In genomic region chr6:106046854-106047200, GRCh38 we compare ENCODE assay signal across 31 cellular contexts.
"Had no signal": no experiment of that assay in that cellular context is flagged by ENCODE, and none has a peak within 500 bp of the region (broad histone marks: within the 10 kb centered on the region; RNA-seq: fewer than 3 reads in every experiment).

No MANE protein-coding gene starts in this region.

- FAIRE-seq: astrocyte, bronchial epithelial cell, endometrium, endothelial cell of umbilical vein had no signal

- H3K27me3 Mint-ChIP-seq: activated CD4-positive, alpha-beta memory T cell treated with anti-CD3 and anti-CD28 coated beads, Interleukin-2, amount 10 ng/mL, durations not matched to agents 7 days and 5 days; activated T-cell treated with anti-CD3 and anti-CD28 coated beads, Interleukin-2, amount 50 U/mL, for 24 hours; central memory CD8-positive, alpha-beta T cell; effector memory CD8-positive, alpha-beta T cell had no signal

- H3K4me1 ChIP-seq: esophagus squamous epithelium, gastroesophageal sphincter had no signal

- H3K9me3 Mint-ChIP-seq: activated CD4-positive, alpha-beta T cell treated with anti-CD3 and anti-CD28 coated beads, Interleukin-2, amount 10 ng/mL, durations not matched to agents 7 days and 5 days; activated naive CD4-positive, alpha-beta T cell treated with anti-CD3 and anti-CD28 coated beads, Interleukin-2, amount 10 ng/mL, durations not matched to agents 7 days and 5 days; activated T-cell treated with anti-CD3 and anti-CD28 coated beads, Interleukin-2, amount 50 U/mL, for 24 hours; activated T-cell treated with anti-CD3 and anti-CD28 coated beads, Interleukin-2, amount 50 U/mL, for 72 hours; central memory CD8-positive, alpha-beta T cell; effector memory CD8-positive, alpha-beta T cell; WTC11 had no signal

- H3K4me1 Mint-ChIP-seq: central memory CD8-positive, alpha-beta T cell had no signal

- H3K36me3 Mint-ChIP-seq: activated naive CD8-positive, alpha-beta T cell; WTC11 had no signal

- H3K27ac Mint-ChIP-seq: activated CD4-positive, alpha-beta memory T cell treated with anti-CD3 and anti-CD28 coated beads, Interleukin-2, amount 10 ng/mL, durations not matched to agents 7 days and 5 days; activated CD4-positive, alpha-beta T cell treated with anti-CD3 and anti-CD28 coated beads, Interleukin-2, amount 10 ng/mL, durations not matched to agents 7 days and 5 days; activated naive CD4-positive, alpha-beta T cell treated with anti-CD3 and anti-CD28 coated beads, Interleukin-2, amount 10 ng/mL, durations not matched to agents 7 days and 5 days; activated naive CD8-positive, alpha-beta T cell; activated T-cell treated with anti-CD3 and anti-CD28 coated beads, Interleukin-2, amount 50 U/mL, for 24 hours; activated T-cell treated with anti-CD3 and anti-CD28 coated beads, Interleukin-2, amount 50 U/mL, for 72 hours; WTC11 had no signal

- H3K9me3 ChIP-seq: esophagus squamous epithelium, gastroesophageal sphincter had no signal

- DNase-seq: activated CD4-positive, alpha-beta memory T cell treated with anti-CD3 and anti-CD28 coated beads, Interleukin-2, amount 10 ng/mL, durations not matched to agents 7 days and 5 days; activated CD4-positive, alpha-beta T cell treated with anti-CD3 and anti-CD28 coated beads for 1 hour; activated CD4-positive, alpha-beta T cell treated with anti-CD3 and anti-CD28 coated beads for 4 hours; activated CD4-positive, alpha-beta T cell treated with anti-CD3 and anti-CD28 coated beads, Interleukin-2, amount 10 ng/mL, durations not matched to agents 7 days and 5 days; activated CD4-positive, alpha-beta T cell treated with anti-CD3 and anti-CD28 coated beads, Interleukin-2, amount 50 U/mL, for 4 hours; activated CD8-positive, alpha-beta memory T cell treated with anti-CD3 and anti-CD28 coated beads, Interleukin-2, amount 50 U/mL, for 48 hours; activated gamma-delta T cell; activated naive CD4-positive, alpha-beta T cell; activated naive CD4-positive, alpha-beta T cell treated with anti-CD3 and anti-CD28 coated beads, Interleukin-2, amount 10 ng/mL, durations not matched to agents 7 days and 5 days; activated T-cell treated with anti-CD3 and anti-CD28 coated beads for 4 hours; activated T-cell treated with anti-CD3 and anti-CD28 coated beads, Interleukin-2, amount 50 U/mL, for 24 hours; activated T-cell treated with anti-CD3 and anti-CD28 coated beads, Interleukin-2, amount 50 U/mL, for 72 hours; amniotic stem cell; anterior cingulate cortex; brain microvascular endothelial cell; dermis blood vessel endothelial cell; effector CD4-positive, alpha-beta T cell; effector memory CD8-positive, alpha-beta T cell; esophagus squamous epithelium; foreskin melanocyte; T-helper 2 cell had no signal

- H3K4me3 ChIP-seq: coronary artery, esophagus squamous epithelium, gastroesophageal sphincter had no signal

- ATAC-seq: activated T-cell treated with anti-CD3 and anti-CD28 coated beads, Interleukin-2, amount 50 U/mL, for 72 hours; effector memory CD8-positive, alpha-beta T cell; gastroesophageal sphincter had no signal

- H3K27me3 ChIP-seq: brain microvascular endothelial cell, esophagus squamous epithelium, gastroesophageal sphincter had no signal

- H3K27ac ChIP-seq: brain microvascular endothelial cell, coronary artery, epithelial cell of prostate, esophagus squamous epithelium, gastroesophageal sphincter had no signal

- H3K4me3 Mint-ChIP-seq: activated CD4-positive, alpha-beta memory T cell treated with anti-CD3 and anti-CD28 coated beads, Interleukin-2, amount 10 ng/mL, durations not matched to agents 7 days and 5 days; activated CD4-positive, alpha-beta T cell treated with anti-CD3 and anti-CD28 coated beads, Interleukin-2, amount 10 ng/mL, durations not matched to agents 7 days and 5 days; activated naive CD4-positive, alpha-beta T cell treated with anti-CD3 and anti-CD28 coated beads, Interleukin-2, amount 10 ng/mL, durations not matched to agents 7 days and 5 days; activated naive CD8-positive, alpha-beta T cell; activated T-cell treated with anti-CD3 and anti-CD28 coated beads, Interleukin-2, amount 50 U/mL, for 24 hours; activated T-cell treated with anti-CD3 and anti-CD28 coated beads, Interleukin-2, amount 50 U/mL, for 72 hours; central memory CD8-positive, alpha-beta T cell; effector memory CD8-positive, alpha-beta T cell; WTC11 had no signal

- H3K36me3 ChIP-seq: brain microvascular endothelial cell, esophagus squamous epithelium, gastroesophageal sphincter had no signal
